8 cellular contexts compared by ENCODE assay signal in the genomic region with DNA sequence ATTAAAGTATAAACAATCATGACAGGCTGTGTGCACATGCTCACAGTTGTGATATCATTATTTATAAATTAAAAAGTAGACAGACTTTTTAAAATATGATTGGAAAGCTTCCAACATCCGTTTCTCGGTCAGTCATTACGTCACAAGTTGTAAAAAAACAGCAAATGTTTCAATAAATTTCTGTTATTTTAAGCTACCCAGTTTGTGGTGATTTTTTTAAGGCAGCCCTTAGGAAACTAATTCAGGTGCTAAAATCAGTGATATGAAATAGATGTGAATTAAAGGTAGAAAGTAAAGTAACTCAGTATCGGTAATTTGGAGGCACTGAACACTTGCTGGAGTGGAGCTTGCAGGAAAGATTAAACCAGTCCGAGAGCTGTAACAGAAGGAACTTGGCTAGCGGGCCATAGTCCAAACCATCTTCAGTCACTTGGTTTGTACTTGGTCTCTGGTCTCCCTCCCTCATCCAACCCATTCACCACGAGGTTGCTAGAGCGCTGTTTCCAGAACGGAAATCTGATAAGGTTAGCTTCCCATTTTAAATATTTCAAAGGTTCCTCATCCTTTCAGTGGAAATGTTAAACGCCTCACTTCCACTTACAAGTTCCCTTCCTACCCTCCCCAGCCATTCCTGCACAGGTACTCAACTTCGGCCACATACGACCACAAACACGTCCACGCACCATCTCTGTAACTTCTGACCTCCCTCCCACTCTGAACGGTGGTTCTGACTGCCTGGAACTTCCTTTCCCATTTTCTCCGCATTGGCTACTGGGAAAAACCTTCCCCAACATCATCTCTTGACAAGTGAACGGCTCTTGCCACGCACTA. TPM values are rescaled to one million over a fixed set of nuclear protein-coding genes. Genes with fewer than 3 reads are reported as not detected.
DNase-seq lines count a peak whose midpoint lies in the region; ATAC-seq, FAIRE-seq and TF ChIP-seq lines count a peak whose summit lies in the region.

No MANE protein-coding gene starts in this region.

- H3K36me3 ChIP-seq in ACC112 (ENCODE audit: insufficient read depth, low read length), result peaks cover 24% of the 10 kb centered on the region
- H3K36me3 ChIP-seq in bronchial epithelial cell (ENCODE audit: control insufficient read depth, insufficient read depth, low read length), result peaks cover 2% of the 10 kb centered on the region
- peaks cover 13 to 32% of the 10 kb centered on the region in 2 donors for H3K36me3 ChIP-seq in kidney (ENCODE audit: control insufficient read depth in 1 of 2, insufficient read depth in 2 of 2, low read length in 2 of 2)

- H3K27me3 ChIP-seq in ACC112 (ENCODE audit: insufficient read depth, low read length) (no peaks in the 10 kb centered on the region), bronchial epithelial cell (ENCODE audit: control insufficient read depth, insufficient read depth, low read length) (no peaks in the 10 kb centered on the region)

- intact Hi-C loops in kidney (cut with DNase I), result no loop called here

- FAIRE-seq in bronchial epithelial cell (lab: Jason Lieb, UNC) (peak; percentile 62), kidney (lab: Jason Lieb, UNC) (no peak)

- H3K27ac ChIP-seq in ACC112 (ENCODE audit: low read depth, low read length) (peak overlapping the region; percentile 87), kidney (ENCODE audit: low read depth in 2 of 2, low read length in 2 of 2) (peak overlapping the region; percentile 95 to 96)

- DNase-seq in GM12865 (ENCODE audit: low read depth), result peak; percentile 33
- DNase-seq in RPMI8226, result peak; percentile 51
- DNase-seq in bronchial epithelial cell (ENCODE audit: low read depth), result peak; percentile 33
- no peak for DNase-seq in kidney
- peak; percentile 4 for DNase-seq in stimulated activated CD8-positive, alpha-beta memory T cell treated with anti-CD3 and anti-CD28 coated beads, Interleukin-12 subunit alpha, Interleukin-12 subunit beta, amount 100 ng/mL, for 1 hour (ENCODE audit: low read depth)
- DNase-seq in mesenteric fat pad (ENCODE audit: low spot score), result no peak

- ATAC-seq in HG02973 (IDR thresholded peaks at IDR 0.05; ENCODE audit: unreplicated experiment), result peak; percentile 14

- peak overlapping the region; percentile 80 for H2AFZ ChIP-seq in ACC112 (ENCODE audit: low read length, unreplicated experiment)

- peak overlapping the region; percentile 88 to 98 for H3K9ac ChIP-seq in kidney (ENCODE audit: low read length in 2 of 2)

- H3K4me3 ChIP-seq in ACC112 (ENCODE audit: low read depth, low read length) (peak overlapping the region; percentile 92), GM12865 (ENCODE audit: low read depth, low read length) (peak overlapping the region; percentile 84), bronchial epithelial cell (ENCODE audit: low read depth, low read length) (peak overlapping the region; percentile 81), kidney (ENCODE audit: low read length in 2 of 2) (peak overlapping the region; percentile 99 to 100)

- H3K4me1 ChIP-seq in ACC112 (ENCODE audit: control insufficient read depth, insufficient read depth, low read length, unreplicated experiment) (peaks cover 10% of the 10 kb centered on the region), kidney (ENCODE audit: control insufficient read depth in 1 of 2, insufficient read depth in 1 of 2, low read depth in 1 of 2, low read length in 2 of 2) (peaks cover 0 to 5% of the 10 kb centered on the region in 2 donors)

- H3K9me3 ChIP-seq in kidney (ENCODE audit: control insufficient read depth in 1 of 2, low read length in 2 of 2), result no peaks in the 10 kb centered on the region

- peaks cover 54% of the 10 kb centered on the region for H3K79me2 ChIP-seq in ACC112 (ENCODE audit: control insufficient read depth, insufficient read depth, low read length, unreplicated experiment)

- TF ChIP-seq CTCF in GM12865 (IDR thresholded peaks at IDR 0.05; ENCODE audit: insufficient read depth, low read depth, low read length, missing control alignments), result no peak
- no peak for TF ChIP-seq CTCF in bronchial epithelial cell (IDR thresholded peaks at IDR 0.05; ENCODE audit: insufficient read depth, low read length, severe bottlenecking)
- TF ChIP-seq CTCF in kidney (IDR thresholded peaks at IDR 0.05; ENCODE audit: borderline replicate concordance, extremely low read depth, insufficient read depth), result no peak

RNA-seq across cellular contexts. Expression of a gene that starts 0.9 kb away (rescaled TPM):
- 73.2 and 103 TPM in 2 replicates for total RNA-seq in bronchial epithelial cell
- total RNA-seq in kidney, result 52.6 TPM
- 49.7 TPM for polyA plus RNA-seq in kidney (ENCODE audit: insufficient read depth, low read depth, low replicate concordance)
- 151 TPM for total RNA-seq in mesenteric fat pad

Comparison
In these comparisons a context has a peak if more than half of its experiments do, and no peak if none do; other contexts are left out.
1. DNase-seq: peak in GM12865 (single experiment), RPMI8226 (single experiment), bronchial epithelial cell (single experiment) and stimulated activated CD8-positive, alpha-beta memory T cell treated with anti-CD3 and anti-CD28 coated beads, Interleukin-12 subunit alpha, Interleukin-12 subunit beta, amount 100 ng/mL, for 1 hour (single experiment); none in kidney (single experiment) and mesenteric fat pad (single experiment).
2. Peak in every context shown above with its lines, with median percentiles within 50 percentile points of each other: H3K4me3 ChIP-seq.